8 cellular contexts compared by ENCODE assay signal in genomic region chr15:90595760-90596155, GRCh38.
DNase-seq lines count a peak whose midpoint lies in the region; ATAC-seq and TF ChIP-seq lines count a peak whose summit lies in the region.
"Had no signal": no experiment of that assay in that cellular context is flagged by ENCODE, and none has a peak within 500 bp of the region (broad histone marks: within the 10 kb centered on the region; RNA-seq: fewer than 3 reads in every experiment).

No MANE protein-coding gene starts in this region.

- no peak for TF ChIP-seq CTCF in ascending aorta (IDR thresholded peaks at IDR 0.05)

- no peaks in the 10 kb centered on the region for H3K27me3 ChIP-seq in ascending aorta

- no peaks in the 10 kb centered on the region for H3K9me3 ChIP-seq in ascending aorta

- H3K27me3 Mint-ChIP-seq in stimulated activated memory B cell treated with anti-CD40 and anti-IgM and Interleukin-4, amounts not matched to agents 10 μg/mL and 1 μg/mL and 100 μg/mL, for 72 hours = no peaks in the 10 kb centered on the region

- peaks cover 0 to 4% of the 10 kb centered on the region in 2 donors for H3K36me3 ChIP-seq in ascending aorta

- H3K4me1 ChIP-seq in ascending aorta = peaks cover 16 to 66% of the 10 kb centered on the region in 2 donors

- H3K4me1 Mint-ChIP-seq in stimulated activated memory B cell treated with anti-CD40 and anti-IgM and Interleukin-4, amounts not matched to agents 10 μg/mL and 1 μg/mL and 100 μg/mL, for 72 hours = peaks cover 64% of the 10 kb centered on the region

- H3K27ac ChIP-seq in ascending aorta = peak overlapping the region; percentile 76 to 79

- H3K36me3 Mint-ChIP-seq in stimulated activated memory B cell treated with anti-CD40 and anti-IgM and Interleukin-4, amounts not matched to agents 10 μg/mL and 1 μg/mL and 100 μg/mL, for 72 hours = peaks cover 4% of the 10 kb centered on the region

- no peaks in the 10 kb centered on the region for H3K9me3 Mint-ChIP-seq in stimulated activated memory B cell treated with anti-CD40 and anti-IgM and Interleukin-4, amounts not matched to agents 10 μg/mL and 1 μg/mL and 100 μg/mL, for 72 hours

- H3K4me3 ChIP-seq in ascending aorta = no peak overlapping the region

- peak overlapping the region; percentile 51 for H3K4me3 Mint-ChIP-seq in stimulated activated memory B cell treated with anti-CD40 and anti-IgM and Interleukin-4, amounts not matched to agents 10 μg/mL and 1 μg/mL and 100 μg/mL, for 72 hours

- H3K27ac Mint-ChIP-seq in stimulated activated memory B cell treated with anti-CD40 and anti-IgM and Interleukin-4, amounts not matched to agents 10 μg/mL and 1 μg/mL and 100 μg/mL, for 72 hours = peak overlapping the region; percentile 95

- no peak for DNase-seq in ascending aorta (ENCODE audit: low spot score in 2 of 2)
- DNase-seq in RKO (ENCODE audit: low spot score) = no peak
- no peak for DNase-seq in iPS-NIHi11 (ENCODE audit: low spot score)
- no peak for DNase-seq in NCI-H510A (lab: John Stamatoyannopoulos, UW)
- DNase-seq: NCI-H1417 treated with DMSO at 0.1 percent for 48 hours had no signal

- ATAC-seq in GM18868 (IDR thresholded peaks at IDR 0.05; ENCODE audit: unreplicated experiment) (peak; percentile 17), HG02885 (IDR thresholded peaks at IDR 0.05; ENCODE audit: poor library complexity, unreplicated experiment) (peak; percentile 19)
- ATAC-seq in stimulated activated memory B cell treated with anti-CD40 and anti-IgM and Interleukin-4, amounts not matched to agents 10 μg/mL and 1 μg/mL and 100 μg/mL, for 72 hours = peak; percentile 28

- intact Hi-C loops in ascending aorta (cut with DNase I) = loop anchor here (2.0 kb wide), 1 partner anchor 13 kb away; no protein-coding TSS in a partner anchor
